6 cellular contexts compared by ENCODE assay signal in the genomic region with DNA sequence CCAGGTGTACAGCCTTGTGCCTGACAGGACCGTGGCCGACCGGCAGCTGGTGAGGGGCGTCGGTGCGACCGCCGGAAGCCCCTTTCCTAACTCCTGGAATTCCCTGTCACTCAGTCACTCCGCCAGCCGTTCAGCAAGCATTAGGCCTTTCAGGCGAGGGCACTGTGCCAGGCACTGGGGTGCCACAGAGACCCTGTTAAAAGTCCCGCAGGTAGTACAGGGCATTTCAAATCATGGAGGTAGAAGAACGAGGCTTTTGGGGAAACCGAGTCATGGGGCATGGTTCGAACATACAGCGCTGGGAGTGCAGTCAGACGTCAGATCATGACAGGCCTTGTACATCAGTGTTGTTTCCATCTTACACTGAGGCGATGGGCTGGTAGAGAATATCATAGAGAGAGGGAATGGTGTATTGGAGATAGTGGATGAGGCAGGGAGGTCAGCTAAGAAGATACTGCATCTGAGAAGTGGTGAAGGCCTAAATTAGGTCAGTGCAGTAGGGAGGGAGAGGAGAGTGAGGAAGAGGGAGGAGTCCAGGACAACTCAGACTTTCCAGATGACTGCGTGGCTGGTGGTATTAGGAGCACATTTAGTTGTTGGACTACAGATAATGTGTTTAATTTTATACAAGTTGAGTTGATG. TPM values are rescaled to one million over a fixed set of nuclear protein-coding genes. Genes with fewer than 3 reads are reported as not detected.
DNase-seq lines count a peak whose midpoint lies in the region; ATAC-seq and TF ChIP-seq lines count a peak whose summit lies in the region.

No MANE protein-coding gene starts in this region.

- H3K27me3 Mint-ChIP-seq in CD8-positive, alpha-beta T cell (ENCODE audit: low read depth): no peaks in the 10 kb centered on the region
- no peaks in the 10 kb centered on the region for H3K27me3 Mint-ChIP-seq in type B pancreatic cell

- POLR2A ChIA-PET in CD8-positive, alpha-beta T cell (lab: Charles Lee): interaction anchor here (0.6 to 3.4 kb wide), 6 partner anchors 8 to 872 kb away, joined by 3 to 74 read pairs (median 4); a partner anchor contains a TSS

- peak in 1 of 7 experiments; percentile 46 for DNase-seq in CD8-positive, alpha-beta T cell
- DNase-seq in SJSA1 (ENCODE audit: low read depth in 1 of 2, low spot score in 2 of 2) (no peak), left ventricle myocardium inferior (no peak), type B pancreatic cell (ENCODE audit: extremely low spot score, unreplicated experiment) (no peak), COLO829 (ENCODE audit: low spot score) (no peak)

- H3K36me3 ChIP-seq in CD8-positive, alpha-beta T cell (ENCODE audit: insufficient read depth, low read length): peaks cover 10% of the 10 kb centered on the region
- H3K36me3 ChIP-seq in SJSA1 (peaks cover 48% of the 10 kb centered on the region), left ventricle myocardium inferior (peaks cover 26% of the 10 kb centered on the region)

- ATAC-seq in CD8-positive, alpha-beta T cell: no peak
- no peak for ATAC-seq in activated CD4-positive, CD25-positive, alpha-beta regulatory T cell treated with anti-CD3 and anti-CD28 coated beads, Interleukin-2, amount 50 U/mL, for 24 hours

- H3K4me1 ChIP-seq in CD8-positive, alpha-beta T cell (ENCODE audit: insufficient read depth, low read length): peaks cover 23% of the 10 kb centered on the region
- H3K4me1 ChIP-seq in SJSA1 (replicated peaks) (peaks cover 23% of the 10 kb centered on the region), left ventricle myocardium inferior (peaks cover 38% of the 10 kb centered on the region)

- TF ChIP-seq CTCF in CD8-positive, alpha-beta T cell (IDR thresholded peaks at IDR 0.05): no peak
- no peak for TF ChIP-seq CTCF in left ventricle myocardium inferior (IDR thresholded peaks at IDR 0.05; ENCODE audit: borderline replicate concordance)
- no peak for TF ChIP-seq CTCF in type B pancreatic cell (conservative IDR thresholded peaks at IDR 0.05)

- intact Hi-C loops in CD8-positive, alpha-beta T cell (cut with DNase I, micrococcal nuclease): loop anchor here (1.0 to 10.0 kb wide), 5 partner anchors 14 to 1908 kb away; a partner anchor contains a TSS
- intact Hi-C loops in left ventricle myocardium inferior (cut with micrococcal nuclease): no loop called here

- H3K36me3 Mint-ChIP-seq in CD8-positive, alpha-beta T cell: peaks cover 37% of the 10 kb centered on the region
- peaks cover 18% of the 10 kb centered on the region for H3K36me3 Mint-ChIP-seq in type B pancreatic cell

- H3K4me1 Mint-ChIP-seq in CD8-positive, alpha-beta T cell (ENCODE audit: low read depth): peaks cover 37% of the 10 kb centered on the region
- H3K4me1 Mint-ChIP-seq in type B pancreatic cell (ENCODE audit: unreplicated experiment): peaks cover 16% of the 10 kb centered on the region

- no peaks in the 10 kb centered on the region for H3K9me3 Mint-ChIP-seq in CD8-positive, alpha-beta T cell
- H3K9me3 Mint-ChIP-seq in type B pancreatic cell: no peaks in the 10 kb centered on the region

- peak overlapping the region; percentile 99 for H3K27ac ChIP-seq in CD8-positive, alpha-beta T cell (ENCODE audit: low read depth, low read length)
- H3K27ac ChIP-seq in SJSA1 (peak overlapping the region; percentile 95), left ventricle myocardium inferior (replicated peaks) (peak overlapping the region; percentile 98)

- CTCF ChIA-PET in CD8-positive, alpha-beta T cell (lab: Charles Lee): interaction anchor here (2.1 kb wide), 1 partner anchor 14 kb away, joined by 14 read pairs; a partner anchor contains a TSS

- H3K27me3 ChIP-seq in CD8-positive, alpha-beta T cell (ENCODE audit: insufficient read depth, low read length): no peaks in the 10 kb centered on the region
- no peaks in the 10 kb centered on the region for H3K27me3 ChIP-seq in SJSA1 (replicated peaks)
- H3K27me3 ChIP-seq in left ventricle myocardium inferior (ENCODE audit: low read depth): no peaks in the 10 kb centered on the region

- no peaks in the 10 kb centered on the region for H3K9me3 ChIP-seq in CD8-positive, alpha-beta T cell (ENCODE audit: low read length)
- no peaks in the 10 kb centered on the region for H3K9me3 ChIP-seq in SJSA1 (replicated peaks)
- no peaks in the 10 kb centered on the region for H3K9me3 ChIP-seq in left ventricle myocardium inferior (replicated peaks)

- peak overlapping the region; percentile 90 for H3K4me3 ChIP-seq in CD8-positive, alpha-beta T cell (ENCODE audit: low read depth, low read length)
- H3K4me3 ChIP-seq in SJSA1 (peak overlapping the region; percentile 64), left ventricle myocardium inferior (peak overlapping the region; percentile 98)

- peak overlapping the region; percentile 96 for H3K4me3 Mint-ChIP-seq in CD8-positive, alpha-beta T cell
- peak overlapping the region; percentile 98 for H3K4me3 Mint-ChIP-seq in type B pancreatic cell

- H3K27ac Mint-ChIP-seq in CD8-positive, alpha-beta T cell: peak overlapping the region; percentile 100
- peak overlapping the region; percentile 100 for H3K27ac Mint-ChIP-seq in type B pancreatic cell

RNA-seq across cellular contexts. Expression of a gene that starts 0.9 kb away (rescaled TPM):
- 10 to 100 TPM; 20.8 to 22.2 TPM for total RNA-seq in CD8-positive, alpha-beta T cell
- total RNA-seq in SJSA1 (2014; rRNA removed; shearing (Covaris generic)): 13.1 and 17.4 TPM in 2 replicates
- total RNA-seq in left ventricle myocardium inferior (11.2 TPM), type B pancreatic cell (ENCODE audit: low replicate concordance) (24.2 and 28.9 TPM in 2 replicates)

RNA-seq across cellular contexts. Expression of a gene that starts 9.0 kb away (rescaled TPM):
- total RNA-seq in CD8-positive, alpha-beta T cell: 1 to 10 TPM; 3.0 to 5.5 TPM
- 0.47 and 1.4 TPM in 2 replicates for total RNA-seq in SJSA1 (2014; rRNA removed; shearing (Covaris generic))
- total RNA-seq in left ventricle myocardium inferior (76.2 TPM), type B pancreatic cell (ENCODE audit: low replicate concordance) (5.2 and 9.7 TPM in 2 replicates)

RNA-seq across cellular contexts. Expression of a gene that starts 13.9 kb away (rescaled TPM):
- 100 to 1,000 TPM; 107 to 115 TPM for total RNA-seq in CD8-positive, alpha-beta T cell
- 34.5 and 35.5 TPM in 2 replicates for total RNA-seq in SJSA1 (2014; rRNA removed; shearing (Covaris generic))
- total RNA-seq in left ventricle myocardium inferior (32.9 TPM), type B pancreatic cell (ENCODE audit: low replicate concordance) (84.2 and 100 TPM in 2 replicates)

RNA-seq across cellular contexts. Expression of a gene that starts 14.1 kb away (rescaled TPM):
- total RNA-seq in CD8-positive, alpha-beta T cell: 10 to 100 TPM; 50.4 to 55.1 TPM
- total RNA-seq in SJSA1 (2014; rRNA removed; shearing (Covaris generic)): 69.4 and 134 TPM in 2 replicates
- total RNA-seq in left ventricle myocardium inferior: 39.3 TPM
- total RNA-seq in type B pancreatic cell (ENCODE audit: low replicate concordance): 63.9 and 73.0 TPM in 2 replicates

RNA-seq across cellular contexts. Expression of a gene that starts 26.9 kb away (rescaled TPM):
- total RNA-seq in CD8-positive, alpha-beta T cell: 1 to 10 TPM; 1.3 to 2.3 TPM
- 0.50 and 0.58 TPM in 2 replicates for total RNA-seq in SJSA1 (2014; rRNA removed; shearing (Covaris generic))
- total RNA-seq in left ventricle myocardium inferior: 3.7 TPM
- total RNA-seq in type B pancreatic cell (ENCODE audit: low replicate concordance): 7.8 and 13.6 TPM in 2 replicates
